Comparison of ENCODE assay signal across 8 cellular contexts in the genomic region with DNA sequence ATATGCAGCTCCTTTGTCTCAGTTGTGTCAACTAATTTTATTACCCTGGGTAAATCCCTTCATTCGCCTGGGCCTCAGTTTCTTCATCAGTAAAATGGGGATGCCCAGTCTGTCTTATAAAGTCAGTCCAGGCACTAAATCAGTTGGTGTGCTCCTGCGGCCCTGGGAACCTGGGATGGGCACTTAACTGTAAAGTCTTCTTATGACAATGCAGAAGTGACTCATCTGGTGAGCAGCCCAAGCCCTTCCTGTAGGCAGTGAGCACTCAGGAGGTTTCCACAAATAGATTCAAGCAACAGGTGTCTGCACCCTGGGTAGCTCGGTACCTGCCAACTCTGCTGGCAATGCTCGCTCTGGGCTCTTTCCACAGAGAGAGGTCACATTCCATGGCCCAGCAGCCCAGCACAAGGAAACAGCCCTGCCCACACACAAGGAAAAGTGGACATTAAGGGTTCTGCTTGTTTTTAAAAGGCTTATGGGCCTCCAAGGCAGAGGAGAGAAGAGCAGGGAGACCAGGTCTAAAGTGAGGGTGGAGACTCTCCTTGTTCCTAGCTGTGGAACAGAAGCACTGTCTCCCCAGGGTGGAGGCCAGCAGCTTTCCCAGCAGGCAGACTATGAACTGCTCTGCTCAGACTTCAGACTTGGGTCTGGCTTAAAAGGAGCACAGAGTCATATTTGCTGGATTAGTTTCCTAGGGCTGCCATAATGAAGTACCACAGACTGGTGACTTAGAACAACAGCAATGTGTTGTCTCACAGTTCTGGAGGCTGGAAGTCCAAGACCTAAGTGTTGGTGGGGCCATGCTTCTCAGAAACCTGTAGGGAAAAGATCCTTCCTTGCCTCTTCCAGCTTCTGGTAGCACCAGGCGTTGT.
DNase-seq lines count a peak whose midpoint lies in the region; ATAC-seq and TF ChIP-seq lines count a peak whose summit lies in the region.

No MANE protein-coding gene starts in this region.

- intact Hi-C loops in activated naive CD4-positive, alpha-beta T cell treated with anti-CD3 and anti-CD28 coated beads for 36 hours (cut with micrococcal nuclease), result no loop called here
- intact Hi-C loops in CD14-positive monocyte (cut with micrococcal nuclease), result no loop called here

- ATAC-seq in GM18502 (IDR thresholded peaks at IDR 0.05; ENCODE audit: poor library complexity, unreplicated experiment), result peak; percentile 99
- peak; percentile 78 for ATAC-seq in stimulated activated effector memory CD8-positive, alpha-beta T cell treated with anti-CD3 and anti-CD28 coated beads, Interleukin-12 subunit alpha, Interleukin-12 subunit beta, amount 100 ng/mL, for 72 hours

- no peak overlapping the region for H3K4me3 ChIP-seq in H7 (ENCODE audit: insufficient read depth, low read depth, low read length)

- TF ChIP-seq CTCF in CD14-positive monocyte (IDR thresholded peaks at IDR 0.05), result no peak

- CTCF ChIA-PET in activated naive CD4-positive, alpha-beta T cell treated with anti-CD3 and anti-CD28 coated beads for 36 hours (lab: Charles Lee), result no interaction called here

- no peaks in the 10 kb centered on the region for H3K36me3 Mint-ChIP-seq in stimulated activated effector memory CD8-positive, alpha-beta T cell treated with anti-CD3 and anti-CD28 coated beads, Interleukin-12 subunit alpha, Interleukin-12 subunit beta, amount 100 ng/mL, for 72 hours
- H3K36me3 Mint-ChIP-seq in activated naive CD4-positive, alpha-beta T cell treated with anti-CD3 and anti-CD28 coated beads for 36 hours (ENCODE audit: low read depth), result no peaks in the 10 kb centered on the region
- no peaks in the 10 kb centered on the region for H3K36me3 Mint-ChIP-seq in CD14-positive monocyte

- no peaks in the 10 kb centered on the region for H3K27me3 ChIP-seq in H7 (ENCODE audit: control insufficient read depth, insufficient read depth, low read length)

- H3K4me3 Mint-ChIP-seq in stimulated activated effector memory CD8-positive, alpha-beta T cell treated with anti-CD3 and anti-CD28 coated beads, Interleukin-12 subunit alpha, Interleukin-12 subunit beta, amount 100 ng/mL, for 72 hours, result no peak overlapping the region
- H3K4me3 Mint-ChIP-seq in activated naive CD4-positive, alpha-beta T cell treated with anti-CD3 and anti-CD28 coated beads for 36 hours, result no peak overlapping the region
- H3K4me3 Mint-ChIP-seq in CD14-positive monocyte, result no peak overlapping the region

- peak overlapping the region; percentile 45 for H3K27ac ChIP-seq in epithelial cell of prostate

- H3K4me1 Mint-ChIP-seq in stimulated activated effector memory CD8-positive, alpha-beta T cell treated with anti-CD3 and anti-CD28 coated beads, Interleukin-12 subunit alpha, Interleukin-12 subunit beta, amount 100 ng/mL, for 72 hours, result no peaks in the 10 kb centered on the region
- H3K4me1 Mint-ChIP-seq in activated naive CD4-positive, alpha-beta T cell treated with anti-CD3 and anti-CD28 coated beads for 36 hours (ENCODE audit: low read depth), result no peaks in the 10 kb centered on the region
- H3K4me1 Mint-ChIP-seq in CD14-positive monocyte, result peaks cover 6% of the 10 kb centered on the region

- H3K9me3 Mint-ChIP-seq in stimulated activated effector memory CD8-positive, alpha-beta T cell treated with anti-CD3 and anti-CD28 coated beads, Interleukin-12 subunit alpha, Interleukin-12 subunit beta, amount 100 ng/mL, for 72 hours, result no peaks in the 10 kb centered on the region
- no peaks in the 10 kb centered on the region for H3K9me3 Mint-ChIP-seq in activated naive CD4-positive, alpha-beta T cell treated with anti-CD3 and anti-CD28 coated beads for 36 hours
- H3K9me3 Mint-ChIP-seq in CD14-positive monocyte, result no peaks in the 10 kb centered on the region

- no peak overlapping the region for H3K27ac Mint-ChIP-seq in stimulated activated effector memory CD8-positive, alpha-beta T cell treated with anti-CD3 and anti-CD28 coated beads, Interleukin-12 subunit alpha, Interleukin-12 subunit beta, amount 100 ng/mL, for 72 hours
- no peak overlapping the region for H3K27ac Mint-ChIP-seq in activated naive CD4-positive, alpha-beta T cell treated with anti-CD3 and anti-CD28 coated beads for 36 hours
- H3K27ac Mint-ChIP-seq in CD14-positive monocyte, result peak overlapping the region in 2 of 7 donors; percentile 14 to 16

- H3K27me3 Mint-ChIP-seq in activated naive CD4-positive, alpha-beta T cell treated with anti-CD3 and anti-CD28 coated beads for 36 hours (ENCODE audit: low read depth), result peaks cover 11% of the 10 kb centered on the region
- H3K27me3 Mint-ChIP-seq in CD14-positive monocyte (ENCODE audit: low read depth in 3 of 3), result peaks cover 4 to 11% (median 8%) of the 10 kb centered on the region in 3 donors

- H3K36me3 ChIP-seq in H7 (replicated peaks; ENCODE audit: control insufficient read depth, insufficient read depth, low read length), result no peaks in the 10 kb centered on the region

- peak; percentile 62 for DNase-seq in H4 (ENCODE audit: low spot score)
- DNase-seq in LoVo (ENCODE audit: low spot score), result peak; percentile 58
- peak; percentile 71 for DNase-seq in epithelial cell of prostate (ENCODE audit: low read depth, low spot score)
- DNase-seq in stimulated activated effector memory CD8-positive, alpha-beta T cell treated with anti-CD3 and anti-CD28 coated beads, Interleukin-12 subunit alpha, Interleukin-12 subunit beta, amount 100 ng/mL, for 72 hours (ENCODE audit: low spot score in 2 of 2), result no peak
- no peak for DNase-seq in H7
- DNase-seq in activated naive CD4-positive, alpha-beta T cell treated with anti-CD3 and anti-CD28 coated beads for 36 hours, result no peak
- no peak for DNase-seq in CD14-positive monocyte (ENCODE audit: low spot score)

Comparison
In these comparisons a context has a peak if more than half of its experiments do, and no peak if none do; other contexts are left out.
1. DNase-seq: peak in H4 (single experiment), LoVo (single experiment) and epithelial cell of prostate (single experiment); none in stimulated activated effector memory CD8-positive, alpha-beta T cell treated with anti-CD3 and anti-CD28 coated beads, Interleukin-12 subunit alpha, Interleukin-12 subunit beta, amount 100 ng/mL, for 72 hours (0 of 2), H7 (single experiment), activated naive CD4-positive, alpha-beta T cell treated with anti-CD3 and anti-CD28 coated beads for 36 hours (single experiment) and CD14-positive monocyte (single experiment).